11 cellular contexts compared by ENCODE assay signal in genomic region chr17:7352910-7353635, GRCh38. TPM values are rescaled to one million over a fixed set of nuclear protein-coding genes. Genes with fewer than 3 reads are reported as not detected.
DNase-seq lines count a peak whose midpoint lies in the region; ATAC-seq and TF ChIP-seq lines count a peak whose summit lies in the region.
"Had no signal": no experiment of that assay in that cellular context is flagged by ENCODE, and none has a peak within 500 bp of the region (broad histone marks: within the 10 kb centered on the region; RNA-seq: fewer than 3 reads in every experiment).

No MANE protein-coding gene starts in this region.

- CTCF ChIA-PET in Calu3 (lab: Charles Lee) (no interaction called here), T-cell (lab: Charles Lee) (interaction anchor here in 1 of 2 donors (0.5 to 0.6 kb wide), 3 partner anchors 19 to 248 kb away, joined by 4 to 8 read pairs (median 5); no protein-coding TSS in a partner anchor)

- peak overlapping the region; percentile 95 for H3K27ac Mint-ChIP-seq in Calu3 (ENCODE audit: unreplicated experiment)
- peak overlapping the region; percentile 73 to 90 for H3K27ac Mint-ChIP-seq in T-cell

- intact Hi-C loops in Calu3 (cut with micrococcal nuclease; ENCODE audit: unreplicated experiment) = loop anchor here (5.0 to 10.0 kb wide), 2 partner anchors 84 to 332 kb away; partner anchors contain the start of genes FGF11, TMEM102, TP53 and WRAP53
- intact Hi-C loops in sciatic nerve (cut with DNase I) = loop anchor here (10.0 kb wide), 1 partner anchor 212 kb away; the partner anchor contains the start of gene SENP3

- TF ChIP-seq CTCF in Calu3 (IDR thresholded peaks at IDR 0.05; ENCODE audit: unreplicated experiment) = no peak
- TF ChIP-seq CTCF in fibroblast of pulmonary artery (IDR thresholded peaks at IDR 0.05; ENCODE audit: low read length, missing control alignments) = no peak

- H3K9me3 Mint-ChIP-seq in Calu3 (ENCODE audit: low read depth, unreplicated experiment) = no peaks in the 10 kb centered on the region
- no peaks in the 10 kb centered on the region for H3K9me3 Mint-ChIP-seq in T-cell

- H3K27me3 Mint-ChIP-seq in Calu3 (ENCODE audit: unreplicated experiment) (peaks cover 8% of the 10 kb centered on the region), T-cell (no peaks in the 10 kb centered on the region)

- DNase-seq in Calu3 (no peak), T-cell (no peak), fibroblast of pulmonary artery (ENCODE audit: low read depth) (no peak), sciatic nerve (ENCODE audit: low spot score) (peak; percentile 70), NCI-H1048 (lab: John Stamatoyannopoulos, UW) (no peak), SHP77 (lab: John Stamatoyannopoulos, UW) (no peak), AG20443 (ENCODE audit: low spot score) (no peak), 8988T (no peak)
- DNase-seq: activated CD4-positive, alpha-beta T cell treated with anti-CD3 and anti-CD28 coated beads, Interleukin-2, amount 50 U/mL, for 1 hour had no signal

- H3K4me3 Mint-ChIP-seq in Calu3 (ENCODE audit: low read depth, unreplicated experiment) (peak overlapping the region; percentile 93), T-cell (peak overlapping the region; percentile 79 to 86 (median 85))

- POLR2A ChIA-PET in T-cell (lab: Charles Lee) = interaction anchor here in 1 of 2 donors (0.6 kb wide), 1 partner anchor 267 kb away, joined by 7 read pairs; no protein-coding TSS in a partner anchor

- ATAC-seq in T-cell (replicated peaks in 1 of 4) (no peak), sciatic nerve (no peak)

- BruUV-seq in Calu3 (replicated peaks; lab: Mats Ljungman, UMichigan) = no TSS peak

- H3K4me3 ChIP-seq in fibroblast of pulmonary artery (replicated peaks; ENCODE audit: low read depth, low read length) = peak overlapping the region; percentile 77

- peaks cover 25% of the 10 kb centered on the region for H3K4me1 Mint-ChIP-seq in Calu3 (ENCODE audit: low read depth, unreplicated experiment)
- H3K4me1 Mint-ChIP-seq in T-cell = peaks cover 32 to 49% (median 39%) of the 10 kb centered on the region in 3 donors

- H3K36me3 Mint-ChIP-seq in Calu3 (ENCODE audit: insufficient read depth, unreplicated experiment) = peaks cover 43% of the 10 kb centered on the region
- peaks cover 3% of the 10 kb centered on the region for H3K36me3 Mint-ChIP-seq in T-cell

RNA-seq across cellular contexts. Expression of gene KCTD11, which starts 1.1 kb away (rescaled TPM):
- total RNA-seq in Calu3 (2022) (8.5 and 9.9 TPM in 2 replicates), T-cell (1 to 10 TPM; 2.4 to 7.3 (median 4.8) TPM), sciatic nerve (64.6 TPM)

RNA-seq across cellular contexts. Expression of gene TMEM95, which starts 1.9 kb away (rescaled TPM):
- total RNA-seq in Calu3 (2022) (not detected in 2 replicates), T-cell (not detected), sciatic nerve (not detected)
- total RNA-seq: LHCN-M2, subcutaneous adipose tissue had no signal

RNA-seq across cellular contexts. Expression of gene ACAP1, which starts 16.7 kb away (rescaled TPM):
- total RNA-seq in Calu3 (2022) = 4.1 TPM in 1 of 2 replicates, not detected in the other
- total RNA-seq in T-cell = 100 to 1,000 TPM; 531 to 781 (median 649) TPM
- 38.3 TPM for total RNA-seq in sciatic nerve
- total RNA-seq: LHCN-M2 had no signal

RNA-seq across cellular contexts. Expression of gene NEURL4, which starts 23.9 kb away (rescaled TPM):
- total RNA-seq in Calu3 (2022) = 31.9 and 33.0 TPM in 2 replicates
- 10 to 100 TPM; 49.5 to 90.2 (median 80.0) TPM for total RNA-seq in T-cell
- 37.0 TPM for total RNA-seq in sciatic nerve

RNA-seq across cellular contexts. Expression of gene TNK1, which starts 27.8 kb away (rescaled TPM):
- 7.0 and 8.6 TPM in 2 replicates for total RNA-seq in Calu3 (2022)
- 10 to 100 TPM in 3 of 5 donors, 1 to 10 TPM in 2; 5.7 to 18.3 (median 16.0) TPM for total RNA-seq in T-cell
- total RNA-seq in sciatic nerve = 6.1 TPM
- total RNA-seq: LHCN-M2 had no signal
